In the genomic region with DNA sequence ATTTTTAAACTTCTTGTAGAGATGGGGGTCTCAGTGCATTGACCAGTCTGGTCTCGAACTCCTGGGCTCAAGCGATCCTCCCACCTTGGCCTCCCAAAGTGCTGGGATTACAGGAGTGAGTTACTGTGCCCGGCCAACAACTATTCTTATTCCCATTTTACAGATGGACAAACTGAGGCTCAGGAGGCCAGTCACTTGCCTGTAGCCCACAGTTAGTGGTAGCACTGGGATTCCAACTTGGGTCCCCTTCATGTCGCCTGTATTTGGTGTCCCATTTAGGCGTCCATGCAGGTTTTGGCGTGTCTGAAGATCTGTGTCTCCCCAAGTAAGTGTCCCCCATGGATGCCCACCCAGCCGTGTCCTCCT, we compare ENCODE assay signal across 11 cellular contexts. TPM values are rescaled to one million over a fixed set of nuclear protein-coding genes. Genes with fewer than 3 reads are reported as not detected.
DNase-seq lines count a peak whose midpoint lies in the region; ATAC-seq, FAIRE-seq and TF ChIP-seq lines count a peak whose summit lies in the region.
"Had no signal": no experiment of that assay in that cellular context is flagged by ENCODE, and none has a peak within 500 bp of the region (broad histone marks: within the 10 kb centered on the region; RNA-seq: fewer than 3 reads in every experiment).

No MANE protein-coding gene starts in this region.

- peaks cover 3% of the 10 kb centered on the region for H3K4me1 ChIP-seq in HUES48 (ENCODE audit: control insufficient read depth, insufficient read depth, low read length)
- peaks cover 9% of the 10 kb centered on the region for H3K4me1 ChIP-seq in smooth muscle cell (ENCODE audit: low read depth)

- H3K4me2 ChIP-seq in smooth muscle cell = peak overlapping the region; percentile 94

- peaks cover 12% of the 10 kb centered on the region for H3K36me3 ChIP-seq in HUES48 (ENCODE audit: control insufficient read depth, insufficient read depth, low read length)
- peaks cover 3% of the 10 kb centered on the region for H3K36me3 ChIP-seq in bronchial epithelial cell (ENCODE audit: control insufficient read depth, insufficient read depth, low read length)
- H3K36me3 ChIP-seq in smooth muscle cell (ENCODE audit: low read depth) = no peaks in the 10 kb centered on the region

- H4K20me1 ChIP-seq in smooth muscle cell (ENCODE audit: low read depth) = no peaks in the 10 kb centered on the region

- WGBS in smooth muscle cell (ENCODE audit: low lambda C conversion rate) = 74% methylated on average over 7 of the region's 7 CpGs

- FAIRE-seq in bronchial epithelial cell (lab: Jason Lieb, UNC) = no peak

- no peak for ATAC-seq in GM21367 (IDR thresholded peaks at IDR 0.05; ENCODE audit: unreplicated experiment)

- H3K79me2 ChIP-seq in smooth muscle cell (ENCODE audit: low read depth) = peaks cover 7% of the 10 kb centered on the region

- no peak for TF ChIP-seq CTCF in bronchial epithelial cell (IDR thresholded peaks at IDR 0.05; ENCODE audit: insufficient read depth, low read length, severe bottlenecking)
- no peak for TF ChIP-seq CTCF in smooth muscle cell (IDR thresholded peaks at IDR 0.05; ENCODE audit: borderline replicate concordance, insufficient read depth, poor library complexity, severe bottlenecking)

- DNase-seq in bronchial epithelial cell (ENCODE audit: low read depth) (no peak), islet precursor cell (peak; percentile 30), smooth muscle cell (lab: John Stamatoyannopoulos, UW; ENCODE audit: unreplicated experiment) (no peak), DMS153 treated with DMSO at 0.1 percent for 48 hours (lab: John Stamatoyannopoulos, UW; ENCODE audit: unreplicated experiment) (no peak), cerebellar cortex (ENCODE audit: low spot score) (no peak), MV-4-11 (lab: John Stamatoyannopoulos, UW) (no peak)
- DNase-seq: activated gamma-delta T cell, NCI-H774 had no signal

- peak overlapping the region; percentile 77 for H3K4me3 ChIP-seq in HUES48 (ENCODE audit: low read depth, low read length)
- H3K4me3 ChIP-seq in bronchial epithelial cell (ENCODE audit: low read depth, low read length) = peak overlapping the region; percentile 53
- peak overlapping the region; percentile 75 for H3K4me3 ChIP-seq in smooth muscle cell

- H3K27me3 ChIP-seq in HUES48 (ENCODE audit: control insufficient read depth, insufficient read depth, low read length) (no peaks in the 10 kb centered on the region), bronchial epithelial cell (ENCODE audit: control insufficient read depth, insufficient read depth, low read length) (no peaks in the 10 kb centered on the region), smooth muscle cell (ENCODE audit: low read depth) (no peaks in the 10 kb centered on the region)

- H2AFZ ChIP-seq in smooth muscle cell (ENCODE audit: low read depth) = no peak overlapping the region

- H3K9ac ChIP-seq in HUES48 (ENCODE audit: low read depth, low read length) (no peak overlapping the region), smooth muscle cell (ENCODE audit: low read depth) (peak overlapping the region; percentile 95)

- peaks cover 7% of the 10 kb centered on the region for H3F3A ChIP-seq in smooth muscle cell (ENCODE audit: low read depth)

- H3K9me3 ChIP-seq in HUES48 (ENCODE audit: control insufficient read depth, insufficient read depth, low read length) = no peaks in the 10 kb centered on the region
- no peaks in the 10 kb centered on the region for H3K9me3 ChIP-seq in smooth muscle cell (replicated peaks; ENCODE audit: low read depth)

- H3K27ac ChIP-seq in HUES48 (ENCODE audit: low read depth, low read length) = peak overlapping the region; percentile 54
- H3K27ac ChIP-seq in smooth muscle cell (ENCODE audit: low read depth) = peak overlapping the region; percentile 92

RNA-seq across cellular contexts. Expression of gene AXL, which starts 0.8 kb away (rescaled TPM):
- total RNA-seq in bronchial epithelial cell (19.5 and 23.7 TPM in 2 replicates), smooth muscle cell (71.2 and 76.8 TPM in 2 replicates)
- 16.9 and 27.0 TPM in 2 replicates for polyA plus RNA-seq in smooth muscle cell

RNA-seq across cellular contexts. Expression of gene CYP2S1, which starts 25.2 kb away (rescaled TPM):
- total RNA-seq in bronchial epithelial cell = 13.3 and 23.4 TPM in 2 replicates
- 0.18 and 0.63 TPM in 2 replicates for total RNA-seq in smooth muscle cell
- polyA plus RNA-seq in smooth muscle cell = 1.8 and 6.1 TPM in 2 replicates
- total RNA-seq: LHCN-M2 had no signal

RNA-seq across cellular contexts. Expression of gene HNRNPUL1, which starts 45.9 kb away (rescaled TPM):
- 41.9 and 43.5 TPM in 2 replicates for total RNA-seq in bronchial epithelial cell
- 78.6 and 101 TPM in 2 replicates for total RNA-seq in smooth muscle cell
- polyA plus RNA-seq in smooth muscle cell = 121 and 125 TPM in 2 replicates
